ENCODE assay signal across 8 cellular contexts in the genomic region with DNA sequence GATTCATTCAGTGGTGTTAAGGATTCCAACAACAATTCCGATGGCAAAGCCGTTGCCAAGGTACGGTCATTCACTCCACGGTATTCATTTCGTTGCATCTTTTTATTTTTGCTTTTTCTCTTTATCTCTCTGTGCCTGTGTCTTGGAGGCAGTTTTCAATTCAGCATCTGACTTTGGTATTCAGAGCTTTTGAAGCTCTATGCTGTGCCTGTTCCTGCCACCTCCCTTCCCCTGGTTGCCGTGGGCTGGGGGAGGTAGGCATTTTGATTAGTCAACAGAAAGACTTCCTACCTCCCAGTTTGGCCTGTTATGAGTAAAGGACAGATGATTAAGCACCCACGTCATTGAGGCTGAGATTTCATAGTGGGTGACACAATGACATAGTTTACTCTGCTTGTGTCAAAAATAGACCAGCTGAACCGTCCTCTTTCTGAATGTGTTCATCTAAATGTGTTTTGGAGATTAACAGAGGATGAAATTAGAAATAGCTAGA.
DNase-seq lines count a peak whose midpoint lies in the region; ATAC-seq, FAIRE-seq and TF ChIP-seq lines count a peak whose summit lies in the region.

No MANE protein-coding gene starts in this region.

- POLR2A ChIA-PET in BJ (lab: Charles Lee) (interaction anchor here (0.5 to 1.1 kb wide), 2 partner anchors 8 to 115 kb away, joined by 4 read pairs; no protein-coding TSS in a partner anchor), endothelial cell of umbilical vein (lab: Charles Lee) (no interaction called here)
- POLR2A ChIA-PET in activated CD8-positive, alpha-beta T cell treated with anti-CD3 and anti-CD28 coated beads, Interleukin-2, amount 10 ng/mL, durations not matched to agents 7 days and 5 days (lab: Charles Lee): interaction anchor here (0.5 to 6.2 kb wide), 10 partner anchors 12 to 149 kb away, joined by 3 to 117 read pairs (median 14); partner anchors contain the start of gene ARID5B

- intact Hi-C loops in endothelial cell of umbilical vein (cut with micrococcal nuclease): no loop called here

- H3K9me3 Mint-ChIP-seq in activated CD8-positive, alpha-beta T cell treated with anti-CD3 and anti-CD28 coated beads, Interleukin-2, amount 10 ng/mL, durations not matched to agents 7 days and 5 days (ENCODE audit: insufficient read depth): peaks cover 7% of the 10 kb centered on the region
- H3K9me3 Mint-ChIP-seq in nephron progenitor cell: peaks cover 30% of the 10 kb centered on the region

- CTCF ChIA-PET in BJ (lab: Yijun Ruan, JAX) (interaction anchor here (2.0 to 3.3 kb wide), 2 partner anchors 12 to 194 kb away, joined by 11 to 30 read pairs; no protein-coding TSS in a partner anchor), endothelial cell of umbilical vein (lab: Charles Lee) (interaction anchor here (1.1 to 3.4 kb wide), 9 partner anchors 9 to 214 kb away, joined by 3 to 44 read pairs (median 6); no protein-coding TSS in a partner anchor)
- CTCF ChIA-PET in activated CD8-positive, alpha-beta T cell treated with anti-CD3 and anti-CD28 coated beads, Interleukin-2, amount 10 ng/mL, durations not matched to agents 7 days and 5 days (lab: Charles Lee): interaction anchor here (0.8 to 6.2 kb wide), 14 partner anchors 9 to 194 kb away, joined by 3 to 83 read pairs (median 6); partner anchors contain the start of gene ARID5B

- H3K79me2 ChIP-seq in endothelial cell of umbilical vein (ENCODE audit: control insufficient read depth, insufficient read depth, low read length): no peaks in the 10 kb centered on the region

- dilution Hi-C loops in endothelial cell of umbilical vein (cut with MboI; ENCODE audit: extremely low pct_ligation_motif_present, low sequenced_read_pairs): no loop called here

- peak overlapping the region; percentile 83 for H3K4me2 ChIP-seq in endothelial cell of umbilical vein (ENCODE audit: insufficient read depth, low read length)

- no peaks in the 10 kb centered on the region for H4K20me1 ChIP-seq in endothelial cell of umbilical vein (replicated peaks; ENCODE audit: control insufficient read depth, extremely low read depth, insufficient read depth, low read length)

- TF ChIP-seq POLR2A in endothelial cell of umbilical vein (IDR thresholded peaks at IDR 0.05; ENCODE audit: low read depth, low read length): no peak

- H3K9ac ChIP-seq in endothelial cell of umbilical vein (replicated peaks; ENCODE audit: extremely low read depth, insufficient read depth, low read length): peak overlapping the region; percentile 64

- H3K27me3 ChIP-seq in BJ (ENCODE audit: control insufficient read depth, insufficient read depth, low read length) (no peaks in the 10 kb centered on the region), endothelial cell of umbilical vein (ENCODE audit: control insufficient read depth in 2 of 2, insufficient read depth in 2 of 2, low read length in 2 of 2) (no peaks in the 10 kb centered on the region)

- peak overlapping the region; percentile 63 for H3K27ac ChIP-seq in endothelial cell of umbilical vein (ENCODE audit: insufficient read depth, low read depth, low read length)

- H3K27ac Mint-ChIP-seq in activated CD8-positive, alpha-beta T cell treated with anti-CD3 and anti-CD28 coated beads, Interleukin-2, amount 10 ng/mL, durations not matched to agents 7 days and 5 days: peak overlapping the region; percentile 95
- peak overlapping the region; percentile 96 for H3K27ac Mint-ChIP-seq in nephron progenitor cell

- H3K9me1 ChIP-seq in endothelial cell of umbilical vein (replicated peaks; ENCODE audit: control insufficient read depth, extremely low read depth, insufficient read depth, low read length): no peaks in the 10 kb centered on the region

- no peaks in the 10 kb centered on the region for H3K27me3 Mint-ChIP-seq in activated CD8-positive, alpha-beta T cell treated with anti-CD3 and anti-CD28 coated beads, Interleukin-2, amount 10 ng/mL, durations not matched to agents 7 days and 5 days (ENCODE audit: low read depth)
- no peaks in the 10 kb centered on the region for H3K27me3 Mint-ChIP-seq in nephron progenitor cell (ENCODE audit: low read depth, poor library complexity)

- FAIRE-seq in endothelial cell of umbilical vein (lab: Jason Lieb, UNC): peak; percentile 40

- H2AFZ ChIP-seq in endothelial cell of umbilical vein (ENCODE audit: low read depth, low read length): peak overlapping the region; percentile 15

- peak overlapping the region; percentile 76 for H3K4me3 ChIP-seq in BJ (ENCODE audit: low read depth, low read length)
- H3K4me3 ChIP-seq in endothelial cell of umbilical vein (replicated peaks in 1 of 3; ENCODE audit: insufficient read depth in 1 of 3, low read depth in 1 of 3, low read length in 3 of 3): peak overlapping the region in 2 of 3 experiments; percentile 36 to 60

- BruUV-seq in endothelial cell of umbilical vein (replicated peaks; lab: Mats Ljungman, UMichigan): no TSS peak

- peaks cover 61% of the 10 kb centered on the region for H3K36me3 Mint-ChIP-seq in activated CD8-positive, alpha-beta T cell treated with anti-CD3 and anti-CD28 coated beads, Interleukin-2, amount 10 ng/mL, durations not matched to agents 7 days and 5 days (ENCODE audit: low read depth)
- peaks cover 46% of the 10 kb centered on the region for H3K36me3 Mint-ChIP-seq in nephron progenitor cell (ENCODE audit: low read depth)

- H3K4me1 ChIP-seq in endothelial cell of umbilical vein (ENCODE audit: control insufficient read depth, extremely low read depth, insufficient read depth, low read length): peaks cover 46% of the 10 kb centered on the region

- peak overlapping the region; percentile 77 for H3K4me3 Mint-ChIP-seq in activated CD8-positive, alpha-beta T cell treated with anti-CD3 and anti-CD28 coated beads, Interleukin-2, amount 10 ng/mL, durations not matched to agents 7 days and 5 days
- peak overlapping the region; percentile 87 for H3K4me3 Mint-ChIP-seq in nephron progenitor cell

- H3K9me3 ChIP-seq in endothelial cell of umbilical vein (replicated peaks; ENCODE audit: control insufficient read depth, insufficient read depth, low read length): no peaks in the 10 kb centered on the region

- no peak for TF ChIP-seq CTCF in BJ (IDR thresholded peaks at IDR 0.05; ENCODE audit: insufficient read depth, low read depth, low read length)
- no peak for TF ChIP-seq CTCF in endothelial cell of umbilical vein (IDR thresholded peaks at IDR 0.05; ENCODE audit: extremely low read depth in 1 of 2, insufficient read depth in 1 of 2, low read depth in 1 of 2, low read length in 2 of 2)
- no peak for TF ChIP-seq CTCF in nephron progenitor cell (IDR thresholded peaks at IDR 0.05)

- H3K36me3 ChIP-seq in BJ (ENCODE audit: control insufficient read depth, insufficient read depth, low read length): peaks cover 10% of the 10 kb centered on the region
- peaks cover 4 to 10% of the 10 kb centered on the region in 2 experiments for H3K36me3 ChIP-seq in endothelial cell of umbilical vein (ENCODE audit: control insufficient read depth in 2 of 2, extremely low read depth in 1 of 2, insufficient read depth in 2 of 2, low read length in 2 of 2)

- DNase-seq in BJ (ENCODE audit: low read depth) (peak; percentile 72), HT1080 (ENCODE audit: low read depth) (peak; percentile 92), endothelial cell of umbilical vein (ENCODE audit: low read depth, low spot score) (peak; percentile 88), nephron progenitor cell (no peak), stromal cell of bone marrow (ENCODE audit: low read depth) (peak; percentile 90), NCI-H2171 (lab: John Stamatoyannopoulos, UW) (no peak)
- peak; percentile 75 for DNase-seq in activated CD8-positive, alpha-beta T cell treated with anti-CD3 and anti-CD28 coated beads, Interleukin-2, amount 10 ng/mL, durations not matched to agents 7 days and 5 days

- peak; percentile 39 for ATAC-seq in GM19467 (IDR thresholded peaks at IDR 0.05; ENCODE audit: unreplicated experiment)
- ATAC-seq in activated CD8-positive, alpha-beta T cell treated with anti-CD3 and anti-CD28 coated beads, Interleukin-2, amount 10 ng/mL, durations not matched to agents 7 days and 5 days: peak; percentile 47

- peaks cover 99% of the 10 kb centered on the region for H3K4me1 Mint-ChIP-seq in activated CD8-positive, alpha-beta T cell treated with anti-CD3 and anti-CD28 coated beads, Interleukin-2, amount 10 ng/mL, durations not matched to agents 7 days and 5 days (ENCODE audit: low read depth)
- H3K4me1 Mint-ChIP-seq in nephron progenitor cell: peaks cover 98% of the 10 kb centered on the region

TF ChIP-seq in endothelial cell of umbilical vein, 7 proteins besides CTCF, POLR2A, EP300 and RAD21:
- TF ChIP-seq JUN (IDR thresholded peaks at IDR 0.05; ENCODE audit: borderline replicate concordance, insufficient read depth, insufficient read length, low read depth) (peak; percentile 76), FOS (IDR thresholded peaks at IDR 0.05; ENCODE audit: borderline replicate concordance, insufficient read depth, low read length) (peak; percentile 53), POLR2AphosphoS5 (IDR thresholded peaks at IDR 0.05; ENCODE audit: insufficient read depth, low read depth, low read length) (no peak)

Comparison
In these comparisons a context has a peak if more than half of its experiments do, and no peak if none do; other contexts are left out.
1. DNase-seq: peak in BJ (single experiment), HT1080 (single experiment), activated CD8-positive, alpha-beta T cell treated with anti-CD3 and anti-CD28 coated beads, Interleukin-2, amount 10 ng/mL, durations not matched to agents 7 days and 5 days (single experiment), endothelial cell of umbilical vein (single experiment) and stromal cell of bone marrow (single experiment); none in nephron progenitor cell (single experiment) and NCI-H2171 (single experiment).